Comparison of ENCODE assay signal across 8 cellular contexts in genomic region chr1:37478451-37478871, GRCh38. TPM values are rescaled to one million over a fixed set of nuclear protein-coding genes. Genes with fewer than 3 reads are reported as not detected.
DNase-seq lines count a peak whose midpoint lies in the region; ATAC-seq and TF ChIP-seq lines count a peak whose summit lies in the region.

No MANE protein-coding gene starts in this region.

- no peaks in the 10 kb centered on the region for H4K20me1 ChIP-seq in SU-DHL-6 (ENCODE audit: low read depth, low read length)

- H3K4me1 ChIP-seq in prostate gland (replicated peaks), result peaks cover 30% of the 10 kb centered on the region

- peak; percentile 23; the same call in 1 of the 3 replicates for TF ChIP-seq CTCF in GM12872 (IDR thresholded peaks at IDR 0.05; ENCODE audit: insufficient read depth, low read depth, low read length)
- TF ChIP-seq CTCF in SU-DHL-6 (IDR thresholded peaks at IDR 0.05; ENCODE audit: insufficient read depth, low read length, poor library complexity, severe bottlenecking), result no peak
- no peak for TF ChIP-seq CTCF in prostate gland (IDR thresholded peaks at IDR 0.05)
- no peak for TF ChIP-seq CTCF in glutamatergic neuron (IDR thresholded peaks at IDR 0.05; ENCODE audit: partially characterized antibody, unreplicated experiment)

- no peaks in the 10 kb centered on the region for H3K9me2 ChIP-seq in SU-DHL-6 (replicated peaks; ENCODE audit: insufficient read depth, low read length)

- peak overlapping the region; percentile 99 for H3K27ac Mint-ChIP-seq in central memory CD8-positive, alpha-beta T cell (ENCODE audit: low read depth)
- no peak overlapping the region for H3K27ac Mint-ChIP-seq in glutamatergic neuron (ENCODE audit: unreplicated experiment)

- no peak overlapping the region for H2AFZ ChIP-seq in SU-DHL-6 (ENCODE audit: low read depth, low read length, severe bottlenecking)

- H3K27ac ChIP-seq in SU-DHL-6 (ENCODE audit: low read depth, low read length), result peak overlapping the region; percentile 89
- peak overlapping the region; percentile 94 to 97 for H3K27ac ChIP-seq in prostate gland

- H3K9me3 ChIP-seq in SU-DHL-6 (ENCODE audit: insufficient read depth, low read length) (no peaks in the 10 kb centered on the region), prostate gland (no peaks in the 10 kb centered on the region)

- H3K4me3 ChIP-seq in SU-DHL-6 (ENCODE audit: insufficient read depth, low read length, poor library complexity, severe bottlenecking) (peak overlapping the region; percentile 73), prostate gland (peak overlapping the region; percentile 89 to 94)

- H3K36me3 Mint-ChIP-seq in central memory CD8-positive, alpha-beta T cell (ENCODE audit: insufficient read depth), result peaks cover 92% of the 10 kb centered on the region
- no peaks in the 10 kb centered on the region for H3K36me3 Mint-ChIP-seq in glutamatergic neuron (ENCODE audit: unreplicated experiment)

- TF ChIP-seq POLR2A in prostate gland (IDR thresholded peaks at IDR 0.05), result no peak

- peak overlapping the region; percentile 80 for H3K9ac ChIP-seq in SU-DHL-6 (ENCODE audit: low read length)

- no peaks in the 10 kb centered on the region for H3K27me3 ChIP-seq in SU-DHL-6 (ENCODE audit: low read length)
- H3K27me3 ChIP-seq in prostate gland (replicated peaks; ENCODE audit: insufficient read depth), result no peaks in the 10 kb centered on the region

- peak overlapping the region; percentile 97 for H3K4me2 ChIP-seq in SU-DHL-6 (ENCODE audit: low read depth, low read length, poor library complexity, severe bottlenecking)

- no peaks in the 10 kb centered on the region for H3K9me3 Mint-ChIP-seq in central memory CD8-positive, alpha-beta T cell
- H3K9me3 Mint-ChIP-seq in glutamatergic neuron (ENCODE audit: unreplicated experiment), result no peaks in the 10 kb centered on the region

- ATAC-seq in central memory CD8-positive, alpha-beta T cell (replicated peaks; ENCODE audit: extremely low read depth, poor library complexity, severe bottlenecking), result peak; percentile 30
- no peak for ATAC-seq in GM18873 (IDR thresholded peaks at IDR 0.05; ENCODE audit: low FRiP score, unreplicated experiment)

- DNase-seq in central memory CD8-positive, alpha-beta T cell (ENCODE audit: low spot score in 2 of 2), result peak in 1 of 2 donors; percentile 54
- DNase-seq in prostate gland (ENCODE audit: low spot score), result no peak
- DNase-seq in NCI-H146 (lab: John Stamatoyannopoulos, UW), result no peak
- no peak for DNase-seq in AML-193 (lab: John Stamatoyannopoulos, UW)
- no peak for DNase-seq in glutamatergic neuron

- peak overlapping the region; percentile 96 for H3K4me3 Mint-ChIP-seq in central memory CD8-positive, alpha-beta T cell
- no peak overlapping the region for H3K4me3 Mint-ChIP-seq in glutamatergic neuron (ENCODE audit: unreplicated experiment)

- H3F3A ChIP-seq in SU-DHL-6 (ENCODE audit: insufficient read depth), result peaks cover 23% of the 10 kb centered on the region

- peaks cover 66% of the 10 kb centered on the region for H3K4me1 Mint-ChIP-seq in central memory CD8-positive, alpha-beta T cell
- H3K4me1 Mint-ChIP-seq in glutamatergic neuron (ENCODE audit: low read depth, unreplicated experiment), result peaks cover 15% of the 10 kb centered on the region

- peaks cover 45% of the 10 kb centered on the region for H3K79me2 ChIP-seq in SU-DHL-6 (ENCODE audit: insufficient read depth, low read length)

- intact Hi-C loops in prostate gland (cut with DNase I), result no loop called here

- WGBS in prostate gland, result 83% methylated on average over 8 of the region's 8 CpGs

- H3K27me3 Mint-ChIP-seq in central memory CD8-positive, alpha-beta T cell, result no peaks in the 10 kb centered on the region
- H3K27me3 Mint-ChIP-seq in glutamatergic neuron (ENCODE audit: unreplicated experiment), result peaks cover 3% of the 10 kb centered on the region

- H3K36me3 ChIP-seq in SU-DHL-6 (ENCODE audit: low read length) (no peaks in the 10 kb centered on the region; the same call in 1 of the 2 replicates), prostate gland (peaks cover 39 to 47% of the 10 kb centered on the region in 2 donors)

RNA-seq across cellular contexts. Expression of gene ZC3H12A, which starts 4.1 kb away (rescaled TPM):
- 10 to 100 TPM; 74.4 to 97.1 TPM for total RNA-seq in prostate gland
- 1.3 TPM for total RNA-seq in glutamatergic neuron (ENCODE audit: unreplicated experiment)

RNA-seq across cellular contexts. Expression of gene MEAF6, which starts 36.1 kb away (rescaled TPM):
- total RNA-seq in prostate gland, result 100 to 1,000 TPM; 175 to 252 TPM
- 61.5 TPM for total RNA-seq in glutamatergic neuron (ENCODE audit: unreplicated experiment)

Comparison
In these comparisons a context has a peak if more than half of its experiments do, and no peak if none do; other contexts are left out.
1. RNA of gene ZC3H12A, which starts 4.1 kb away (total RNA-seq): 74.4 to 97.1 TPM in prostate gland; 1.3 TPM in glutamatergic neuron (single experiment); every median in the first group is over 10 times any median in the second.